Comparison of ENCODE assay signal across 19 cellular contexts in the genomic region with DNA sequence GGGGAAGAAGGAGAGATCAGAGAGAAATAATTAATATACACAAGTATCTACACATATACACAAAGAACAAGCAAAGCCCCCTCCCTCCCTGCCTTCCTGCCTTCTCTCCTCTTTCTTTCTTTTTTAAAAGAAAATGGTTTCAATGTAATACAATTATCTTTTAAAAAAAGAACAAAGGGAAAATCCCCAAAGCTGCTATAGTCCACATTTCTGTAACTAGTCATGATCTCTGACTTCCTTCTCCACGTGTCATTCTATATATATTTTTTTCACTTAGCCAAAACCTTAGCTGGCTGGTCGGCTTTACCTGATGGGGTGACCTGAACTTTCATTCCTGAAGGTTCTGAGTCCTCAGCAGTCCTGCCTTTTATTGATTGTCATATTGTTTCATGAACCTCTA. TPM values are rescaled to one million over a fixed set of nuclear protein-coding genes. Genes with fewer than 3 reads are reported as not detected.
DNase-seq lines count a peak whose midpoint lies in the region; ATAC-seq, FAIRE-seq and TF ChIP-seq lines count a peak whose summit lies in the region.
"Had no signal": no experiment of that assay in that cellular context is flagged by ENCODE, and none has a peak within 500 bp of the region (broad histone marks: within the 10 kb centered on the region; RNA-seq: fewer than 3 reads in every experiment).

No MANE protein-coding gene starts in this region.

- peaks cover 9% of the 10 kb centered on the region for H3K4me1 Mint-ChIP-seq in activated T-helper 2 cell treated with anti-CD3 and anti-CD28 coated beads, Interferon-gamma antibody, Interleukin-2, Interleukin-4, amounts not matched to agents 10 μg/mL and 5 μg/mL and 100 μg/mL, durations not matched to agents 14 hours and 24 hours and 36 hours (ENCODE audit: low read depth)

- TF ChIP-seq CTCF in GM12865 (IDR thresholded peaks at IDR 0.05; ENCODE audit: insufficient read depth, low read depth, low read length, missing control alignments) = no peak
- no peak for TF ChIP-seq CTCF in osteoblast (IDR thresholded peaks at IDR 0.05; ENCODE audit: extremely low read depth, low read depth, low read length)
- TF ChIP-seq CTCF in OCI-LY7 (conservative IDR thresholded peaks at IDR 0.05; ENCODE audit: low read length) = no peak

- no peak overlapping the region for H3K4me3 Mint-ChIP-seq in activated T-helper 2 cell treated with anti-CD3 and anti-CD28 coated beads, Interferon-gamma antibody, Interleukin-2, Interleukin-4, amounts not matched to agents 10 μg/mL and 5 μg/mL and 100 μg/mL, durations not matched to agents 14 hours and 24 hours and 36 hours (ENCODE audit: low read depth)

- H3K27me3 Mint-ChIP-seq in activated T-helper 2 cell treated with anti-CD3 and anti-CD28 coated beads, Interferon-gamma antibody, Interleukin-2, Interleukin-4, amounts not matched to agents 10 μg/mL and 5 μg/mL and 100 μg/mL, durations not matched to agents 14 hours and 24 hours and 36 hours (ENCODE audit: low read depth) = no peaks in the 10 kb centered on the region

- peak; percentile 44 for ATAC-seq in GM21723 (IDR thresholded peaks at IDR 0.05; ENCODE audit: unreplicated experiment)

- DNase-seq in GM12865 (ENCODE audit: low read depth) (peak; percentile 23), osteoblast (ENCODE audit: insufficient read length, low spot score, missing footprints) (no peak), OCI-LY7 (ENCODE audit: low spot score) (no peak), H54 (ENCODE audit: insufficient read length, low spot score) (no peak), HuH-7.5 (ENCODE audit: low spot score) (no peak)
- no peak for DNase-seq in activated T-helper 2 cell treated with anti-CD3 and anti-CD28 coated beads, Interferon-gamma antibody, Interleukin-2, Interleukin-4, amounts not matched to agents 10 μg/mL and 5 μg/mL and 100 μg/mL, durations not matched to agents 14 hours and 24 hours and 36 hours (ENCODE audit: low spot score)
- no peak for DNase-seq in NK-92 treated with Interleukin-12 subunit alpha and Interleukin-12 subunit beta, amount 100 ng/mL, for 24 hours (lab: John Stamatoyannopoulos, UW)
- DNase-seq: activated effector memory CD4-positive, alpha-beta T cell treated with Interleukin-2 at 50 U/mL for 16 hours; head of caudate nucleus; kidney; mucosa of descending colon; NCI-H748 treated with DMSO at 0.1 percent for 48 hours had no signal

- H3K36me3 Mint-ChIP-seq in activated T-helper 2 cell treated with anti-CD3 and anti-CD28 coated beads, Interferon-gamma antibody, Interleukin-2, Interleukin-4, amounts not matched to agents 10 μg/mL and 5 μg/mL and 100 μg/mL, durations not matched to agents 14 hours and 24 hours and 36 hours (ENCODE audit: low read depth) = peaks cover 6% of the 10 kb centered on the region

- no TSS peak for BruUV-seq in OCI-LY7 (replicated peaks; lab: Mats Ljungman, UMichigan)

- H3K27ac ChIP-seq in osteoblast (ENCODE audit: low read depth, low read length) = peak overlapping the region; percentile 80
- H3K27ac ChIP-seq in OCI-LY7 (ENCODE audit: low read depth, low read length, poor library complexity, severe bottlenecking) = no peak overlapping the region
- H3K27ac ChIP-seq: pancreas had no signal

- peaks cover 47% of the 10 kb centered on the region for H3K4me1 ChIP-seq in osteoblast (ENCODE audit: insufficient read depth, low read length)
- no peaks in the 10 kb centered on the region for H3K4me1 ChIP-seq in OCI-LY7 (ENCODE audit: insufficient read depth, low read length, poor library complexity, severe bottlenecking)

- CTCF ChIA-PET in OCI-LY7 (lab: Charles Lee; ENCODE audit: unreplicated experiment) = no interaction called here

- no peaks in the 10 kb centered on the region for H3K9me3 ChIP-seq in osteoblast (ENCODE audit: low read depth, low read length)
- no peaks in the 10 kb centered on the region for H3K9me3 ChIP-seq in OCI-LY7 (ENCODE audit: low read length)
- H3K9me3 ChIP-seq: mucosa of descending colon, pancreas had no signal

- intact Hi-C loops in activated T-helper 2 cell treated with anti-CD3 and anti-CD28 coated beads, Interferon-gamma antibody, Interleukin-2, Interleukin-4, amounts not matched to agents 10 μg/mL and 5 μg/mL and 100 μg/mL, durations not matched to agents 14 hours and 24 hours and 36 hours (cut with micrococcal nuclease) = loop anchor here (2.0 kb wide), 1 partner anchor 13 kb away; no protein-coding TSS in a partner anchor
- intact Hi-C loops in OCI-LY7 (cut with micrococcal nuclease; ENCODE audit: unreplicated experiment) = no loop called here

- POLR2A ChIA-PET in OCI-LY7 (lab: Charles Lee) = no interaction called here

- H2AFZ ChIP-seq in osteoblast (ENCODE audit: low read length) (no peak overlapping the region), OCI-LY7 (ENCODE audit: low read length) (no peak overlapping the region)

- H3K9me3 Mint-ChIP-seq in activated T-helper 2 cell treated with anti-CD3 and anti-CD28 coated beads, Interferon-gamma antibody, Interleukin-2, Interleukin-4, amounts not matched to agents 10 μg/mL and 5 μg/mL and 100 μg/mL, durations not matched to agents 14 hours and 24 hours and 36 hours = no peaks in the 10 kb centered on the region

- peak overlapping the region; percentile 9 for H3K27ac Mint-ChIP-seq in activated T-helper 2 cell treated with anti-CD3 and anti-CD28 coated beads, Interferon-gamma antibody, Interleukin-2, Interleukin-4, amounts not matched to agents 10 μg/mL and 5 μg/mL and 100 μg/mL, durations not matched to agents 14 hours and 24 hours and 36 hours

- peaks cover 77% of the 10 kb centered on the region for H3K79me2 ChIP-seq in osteoblast (ENCODE audit: insufficient read depth, low read length)
- no peaks in the 10 kb centered on the region for H3K79me2 ChIP-seq in OCI-LY7 (ENCODE audit: insufficient read depth, low read depth, low read length)

- H4K20me1 ChIP-seq in osteoblast (ENCODE audit: insufficient read depth, low read length) (no peaks in the 10 kb centered on the region), OCI-LY7 (ENCODE audit: insufficient read depth, low read length) (no peaks in the 10 kb centered on the region)

- FAIRE-seq in H54 (lab: Jason Lieb, UNC) = no peak
- FAIRE-seq: D721Med, G401.6, H1, kidney, pancreas had no signal

- no peak overlapping the region for H3K4me2 ChIP-seq in osteoblast (ENCODE audit: insufficient read depth, low read length)
- no peak overlapping the region for H3K4me2 ChIP-seq in OCI-LY7 (ENCODE audit: low read length)
- H3K4me2 ChIP-seq: smooth muscle cell had no signal

- H3K36me3 ChIP-seq in osteoblast (ENCODE audit: insufficient read depth, low read length) (no peaks in the 10 kb centered on the region), OCI-LY7 (ENCODE audit: insufficient read depth, low read length) (no peaks in the 10 kb centered on the region)
- H3K36me3 ChIP-seq: pancreas had no signal

- H3K4me3 ChIP-seq in GM12865 (ENCODE audit: low read depth, low read length) (no peak overlapping the region), osteoblast (ENCODE audit: insufficient read depth, low read length) (no peak overlapping the region), OCI-LY7 (ENCODE audit: low read depth, low read length, poor library complexity, severe bottlenecking) (no peak overlapping the region)
- H3K4me3 ChIP-seq: coronary artery, mucosa of descending colon, pancreas, smooth muscle cell had no signal

- no peak for TF ChIP-seq POLR2A in H54 (IDR thresholded peaks at IDR 0.05; ENCODE audit: low read depth, low read length)

- no peaks in the 10 kb centered on the region for H3K9me2 ChIP-seq in OCI-LY7 (ENCODE audit: insufficient read depth, low read length)

- no peaks in the 10 kb centered on the region for H3K27me3 ChIP-seq in osteoblast (ENCODE audit: insufficient read depth, low read length)
- H3K27me3 ChIP-seq: pancreas had no signal

RNA-seq across cellular contexts. Expression of a gene that starts 44.3 kb away (rescaled TPM):
- 26.5 and 26.8 TPM in 2 replicates for total RNA-seq in activated T-helper 2 cell treated with anti-CD3 and anti-CD28 coated beads, Interferon-gamma antibody, Interleukin-2, Interleukin-4, amounts not matched to agents 10 μg/mL and 5 μg/mL and 100 μg/mL, durations not matched to agents 14 hours and 24 hours and 36 hours
- total RNA-seq in osteoblast (55.7 and 56.1 TPM in 2 replicates), OCI-LY7 (2022) (17.3 and 17.9 TPM in 2 replicates)
- total RNA-seq in OCI-LY7 (2014; rRNA removed; shearing (Covaris generic)) = 8.2 and 9.1 TPM in 2 replicates
